Comparison of ENCODE assay signal across 8 cellular contexts in genomic region chr16:31636433-31636832, GRCh38.
"Had no signal": no experiment of that assay in that cellular context is flagged by ENCODE, and none has a peak within 500 bp of the region (broad histone marks: within the 10 kb centered on the region; RNA-seq: fewer than 3 reads in every experiment).

No MANE protein-coding gene starts in this region.

- H3K27ac Mint-ChIP-seq: GM23338, H9 had no signal

- H3K4me2 ChIP-seq: GM23338 had no signal

- FAIRE-seq: H1, H54 had no signal

- ATAC-seq: GM23338 had no signal

- H3K4me3 Mint-ChIP-seq: GM23338, H9 had no signal

- H3K4me1 Mint-ChIP-seq: GM23338, H9 had no signal

- DNase-seq: H9, HCEC 1CT, IMR-90, KG1 had no signal

- H3K4me3 ChIP-seq: GM23338 had no signal

- H3K27ac ChIP-seq: HL-60 had no signal
